ENCODE assay signal across 16 cellular contexts in the genomic region with DNA sequence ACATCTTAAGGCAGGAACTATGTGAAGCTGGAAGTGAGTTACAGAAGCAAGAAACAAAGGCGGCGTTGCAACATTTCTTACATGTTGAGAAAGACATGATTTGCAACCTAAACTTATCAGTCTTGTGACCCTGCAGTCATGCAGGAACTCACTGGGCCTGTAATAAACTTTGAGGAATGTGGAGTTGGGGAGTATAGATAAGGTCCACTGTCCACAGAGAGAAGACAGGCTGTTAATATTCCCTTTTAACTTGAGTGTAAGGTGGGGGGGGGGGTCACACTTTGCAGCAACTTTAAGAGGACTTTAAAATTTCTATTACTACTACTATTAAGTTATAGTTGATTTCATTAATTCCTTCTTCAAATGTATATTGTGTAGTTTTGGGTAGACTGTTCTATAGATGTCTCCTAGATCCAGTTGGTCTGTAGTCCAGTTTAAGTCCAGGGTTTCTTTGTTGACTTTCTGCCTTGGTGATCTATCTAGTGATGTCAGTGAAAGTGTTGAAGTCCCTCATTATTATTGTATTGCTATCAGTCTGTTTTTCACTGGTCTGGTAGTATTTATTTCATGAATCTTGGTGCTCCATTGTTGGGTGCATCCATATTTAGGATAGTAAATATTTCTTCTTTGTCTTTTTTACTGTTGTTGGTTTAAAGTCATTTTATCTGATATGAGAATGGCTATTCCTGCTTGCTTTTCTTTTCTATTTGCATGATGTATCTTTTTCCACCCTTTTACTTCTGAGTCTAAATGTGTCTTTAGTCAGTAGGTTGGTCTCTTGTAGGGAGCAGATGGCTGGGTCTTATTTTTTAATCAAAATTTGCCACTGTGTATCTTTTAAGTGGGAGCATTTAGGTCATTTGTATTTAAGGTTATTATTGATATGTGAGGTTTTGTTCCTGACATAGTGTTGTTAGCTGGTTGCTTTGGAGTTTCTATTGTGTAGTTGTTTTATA. TPM values are rescaled to one million over a fixed set of nuclear protein-coding genes. Genes with fewer than 3 reads are reported as not detected.
DNase-seq lines count a peak whose midpoint lies in the region; ATAC-seq and TF ChIP-seq lines count a peak whose summit lies in the region.
"Had no signal": no experiment of that assay in that cellular context is flagged by ENCODE, and none has a peak within 500 bp of the region (broad histone marks: within the 10 kb centered on the region; RNA-seq: fewer than 3 reads in every experiment).

No MANE protein-coding gene starts in this region.

- H4K8ac ChIP-seq in IMR-90 (ENCODE audit: low read depth in 2 of 2, low read length in 2 of 2) = no peak overlapping the region

- no peak for TF ChIP-seq RAD21 in IMR-90 (IDR thresholded peaks at IDR 0.05; ENCODE audit: low read length)

- H3K27ac Mint-ChIP-seq in naive thymus-derived CD8-positive, alpha-beta T cell = no peak overlapping the region

- peaks cover 12 to 31% (median 20%) of the 10 kb centered on the region in 5 donors for H3K27me3 Mint-ChIP-seq in naive thymus-derived CD8-positive, alpha-beta T cell

- H3K79me2 ChIP-seq in hepatocyte = no peaks in the 10 kb centered on the region

- no peak overlapping the region for H3K4me3 Mint-ChIP-seq in naive thymus-derived CD8-positive, alpha-beta T cell

- intact Hi-C loops in IMR-90 (cut with micrococcal nuclease) = no loop called here
- intact Hi-C loops in heart left ventricle (cut with DNase I) = no loop called here

- no TSS peak for BruUV-seq in IMR-90 (replicated peaks; lab: Mats Ljungman, UMichigan)

- H2BK120ac ChIP-seq in IMR-90 (ENCODE audit: low read depth, low read length) = no peak overlapping the region

- in situ Hi-C loops in IMR-90 (cut with MboI; ENCODE audit: low sequenced_read_pairs) = loop anchor here (25.0 kb wide), 1 partner anchor 249 kb away; no protein-coding TSS in a partner anchor

- POLR2A ChIA-PET in IMR-90 (lab: Charles Lee; ENCODE audit: unreplicated experiment) = no interaction called here
- POLR2A ChIA-PET in naive thymus-derived CD8-positive, alpha-beta T cell (lab: Charles Lee) = interaction anchor here (2.1 kb wide), 1 partner anchor 261 kb away, joined by 9 read pairs; no protein-coding TSS in a partner anchor

- no peak overlapping the region for H3K23ac ChIP-seq in IMR-90 (ENCODE audit: low read depth, low read length)

- H2AK5ac ChIP-seq in IMR-90 (ENCODE audit: low read depth, low read length) = no peak overlapping the region

- no peak overlapping the region for H4K91ac ChIP-seq in IMR-90 (ENCODE audit: insufficient read depth, low read depth, low read length)

- H3K9me3 ChIP-seq in IMR-90 (ENCODE audit: control insufficient read depth, insufficient read depth, low read length) (peaks cover 4% of the 10 kb centered on the region; the same call in 1 of the 2 replicates), hepatocyte (ENCODE audit: low read depth) (no peaks in the 10 kb centered on the region), heart left ventricle (peaks cover 0 to 6% (median 0%) of the 10 kb centered on the region in 12 donors)

- no peak overlapping the region for H3K27ac ChIP-seq in IMR-90 (ENCODE audit: insufficient read depth, low read length)
- H3K27ac ChIP-seq in hepatocyte = peak overlapping the region; percentile 92
- no peak overlapping the region for H3K27ac ChIP-seq in heart left ventricle

- peaks cover 4 to 8% (median 7%) of the 10 kb centered on the region in 4 donors for H3K4me1 Mint-ChIP-seq in naive thymus-derived CD8-positive, alpha-beta T cell

- H3K9me3 Mint-ChIP-seq in naive thymus-derived CD8-positive, alpha-beta T cell = peaks cover 0 to 11% (median 0%) of the 10 kb centered on the region in 9 donors

- WGBS in IMR-90 (ENCODE audit: extremely low coverage in 2 of 2, insufficient read length in 1 of 2), 2 experiments = no CpG with 5 or more reads among the region's 2 CpGs
- WGBS in hepatocyte (ENCODE audit: low lambda C conversion rate, missing lambda C conversion rate) = 34% methylated on average over 2 of the region's 2 CpGs
- WGBS in heart left ventricle, 4 donors = 66 to 74% (median 68%) methylated on average over 2 of the region's 2 CpGs

- H3K56ac ChIP-seq in IMR-90 (ENCODE audit: extremely low read depth, insufficient read depth, low read length) = no peak overlapping the region

- H3K4ac ChIP-seq in IMR-90 (ENCODE audit: low read depth, low read length) = no peak overlapping the region

- dilution Hi-C loops in IMR-90 (cut with HindIII; ENCODE audit: low sequenced_read_pairs, unreplicated experiment) = no loop called here

- H4K20me1 ChIP-seq in IMR-90 (ENCODE audit: insufficient read depth, low read length) (no peaks in the 10 kb centered on the region), hepatocyte (ENCODE audit: insufficient read depth, poor library complexity, severe bottlenecking) (no peaks in the 10 kb centered on the region)

- H2AK9ac ChIP-seq in IMR-90 (replicated peaks; ENCODE audit: low read depth, low read length, poor library complexity) = no peak overlapping the region

- H3K4me3 ChIP-seq in IMR-90 (ENCODE audit: insufficient read depth, low read depth, low read length) (no peak overlapping the region), hepatocyte (no peak overlapping the region), heart left ventricle (no peak overlapping the region)

- no peak overlapping the region for H2BK15ac ChIP-seq in IMR-90 (ENCODE audit: low read depth, low read length)

- no peak overlapping the region; the same call in 1 of the 2 replicates for H3K4me2 ChIP-seq in IMR-90 (ENCODE audit: low read depth, low read length)
- H3K4me2 ChIP-seq in hepatocyte = peak overlapping the region; percentile 22

- H3K14ac ChIP-seq in IMR-90 (replicated peaks; ENCODE audit: low read depth, low read length) = no peak overlapping the region

- H3K36me3 Mint-ChIP-seq in naive thymus-derived CD8-positive, alpha-beta T cell = peaks cover 0 to 6% (median 4%) of the 10 kb centered on the region in 3 donors

- no peak overlapping the region for H3K18ac ChIP-seq in IMR-90 (ENCODE audit: low read depth, low read length)

- H3K27me3 ChIP-seq in IMR-90 (ENCODE audit: control insufficient read depth, insufficient read depth, low read length) (peaks cover 25% of the 10 kb centered on the region), hepatocyte (peaks cover 2% of the 10 kb centered on the region), heart left ventricle (peaks cover 0 to 8% (median 0%) of the 10 kb centered on the region in 9 donors)

- H2AFZ ChIP-seq in IMR-90 (replicated peaks; ENCODE audit: low read length, poor library complexity) (no peak overlapping the region), hepatocyte (no peak overlapping the region)

- H3K4me1 ChIP-seq in IMR-90 (ENCODE audit: control insufficient read depth, insufficient read depth, low read length) = no peaks in the 10 kb centered on the region
- H3K4me1 ChIP-seq in hepatocyte (ENCODE audit: insufficient read depth) = peaks cover 9% of the 10 kb centered on the region
- H3K4me1 ChIP-seq in heart left ventricle = peaks cover 0 to 8% (median 0%) of the 10 kb centered on the region in 12 donors

- H3K36me3 ChIP-seq in IMR-90 (ENCODE audit: control insufficient read depth, insufficient read depth, low read length) (no peaks in the 10 kb centered on the region), hepatocyte (replicated peaks; ENCODE audit: insufficient read depth, low read depth) (no peaks in the 10 kb centered on the region), heart left ventricle (no peaks in the 10 kb centered on the region)

- ATAC-seq in IMR-90 (ENCODE audit: low read depth) (no peak), heart left ventricle (no peak)
- no peak for ATAC-seq in stimulated activated naive CD8-positive, alpha-beta T cell treated with anti-CD3 and anti-CD28 coated beads, Interleukin-15, Interleukin-2, amounts not matched to agents 100 U/mL and 50 U/mL, for 24 hours
- no peak for ATAC-seq in naive thymus-derived CD8-positive, alpha-beta T cell

- H2BK5ac ChIP-seq in IMR-90 (ENCODE audit: low read depth, low read length, poor library complexity, severe bottlenecking) = no peak overlapping the region

- H4K5ac ChIP-seq in IMR-90 (ENCODE audit: low read depth, low read length) = no peak overlapping the region

- CTCF ChIA-PET in IMR-90 (lab: Yijun Ruan, JAX) = interaction anchor here (0.8 to 2.6 kb wide), 2 partner anchors 27 to 251 kb away, joined by 4 to 25 read pairs; no protein-coding TSS in a partner anchor

- H3K9ac ChIP-seq in IMR-90 (ENCODE audit: low read depth, low read length) = no peak overlapping the region

- no peak overlapping the region for H2BK20ac ChIP-seq in IMR-90 (ENCODE audit: low read depth, low read length)

- no peaks in the 10 kb centered on the region for H3K79me1 ChIP-seq in IMR-90 (ENCODE audit: low read depth in 1 of 2, low read length in 2 of 2)

- H3K9me1 ChIP-seq in IMR-90 (ENCODE audit: insufficient read depth, low read length) = no peaks in the 10 kb centered on the region

- TF ChIP-seq CTCF in IMR-90 (conservative IDR thresholded peaks at IDR 0.05; ENCODE audit: low read depth, low read length) = no peak
- TF ChIP-seq CTCF in hepatocyte (IDR thresholded peaks at IDR 0.05; ENCODE audit: poor library complexity) = no peak
- TF ChIP-seq CTCF in heart left ventricle (IDR thresholded peaks at IDR 0.05) = no peak

- no peaks in the 10 kb centered on the region for H3K9me2 ChIP-seq in hepatocyte (replicated peaks; ENCODE audit: insufficient read depth)

- TF ChIP-seq POLR2A in IMR-90 (IDR thresholded peaks at IDR 0.05; ENCODE audit: low read depth, low read length) (no peak), heart left ventricle (IDR thresholded peaks at IDR 0.05) (no peak)

- DNase-seq in CD1c-positive myeloid dendritic cell (ENCODE audit: extremely low spot score) (peak; percentile 74), IMR-90 (peak; percentile 14), amniotic epithelial cell (ENCODE audit: low read depth) (peak; percentile 95), hepatocyte (ENCODE audit: low spot score) (peak; percentile 56), heart left ventricle (no peak), NK-92 (lab: John Stamatoyannopoulos, UW; ENCODE audit: unreplicated experiment) (no peak)
- DNase-seq in stimulated activated naive CD8-positive, alpha-beta T cell treated with anti-CD3 and anti-CD28 coated beads, Interleukin-15, Interleukin-2, amounts not matched to agents 100 U/mL and 50 U/mL, for 24 hours = no peak
- no peak for DNase-seq in naive thymus-derived CD8-positive, alpha-beta T cell
- DNase-seq: DMS153, H7, Karpas-422, NCI-H1436, NCI-H2029 treated with DMSO at 0.1 percent for 48 hours, NCI-H69, SHP77 treated with DMSO at 0.1 percent for 48 hours, SW 1271 had no signal

TF ChIP-seq in IMR-90, 13 proteins besides CTCF, POLR2A, EP300 and RAD21 (continues in another document):
- TF ChIP-seq CEBPB (IDR thresholded peaks at IDR 0.05; ENCODE audit: low read depth, low read length) = no peak

RNA-seq across cellular contexts. Expression of a gene that starts 15.6 kb away (rescaled TPM):
- total RNA-seq in IMR-90 (2012; rRNA removed) = 2.7 and 7.2 TPM in 2 replicates
- polyA plus RNA-seq in IMR-90 (2012; rRNA removed) = 7.9 and 12.2 TPM in 2 replicates
- polyA plus RNA-seq in IMR-90 (2012; cell fraction: cytosol; rRNA removed) = 1.0 and 1.5 TPM in 2 replicates
- 0.23 and 2.2 TPM in 2 replicates for polyA plus RNA-seq in IMR-90 (2012; cell fraction: nucleus; rRNA removed; ENCODE audit: low replicate concordance)
- total RNA-seq in hepatocyte = 10.5 and 14.1 TPM in 2 replicates
- polyA plus RNA-seq in hepatocyte = 2.6 and 4.4 TPM in 2 replicates
- total RNA-seq in naive thymus-derived CD8-positive, alpha-beta T cell = 10 to 100 TPM; 25.6 to 28.4 TPM
- 1 to 10 TPM; 1.9 to 3.9 (median 3.2) TPM for polyA plus RNA-seq in naive thymus-derived CD8-positive, alpha-beta T cell
- 10 to 100 TPM in 7 of 9 donors, 1 to 10 TPM in 2; 7.8 to 29.4 (median 23.3) TPM for total RNA-seq in heart left ventricle
- polyA plus RNA-seq in heart left ventricle = 10 to 100 TPM in 1 of 2 donors, 1 to 10 TPM in 1; 9.6 to 10.5 TPM

Comparison
In these comparisons a context has a peak if more than half of its experiments do, and no peak if none do; other contexts are left out.
1. DNase-seq: peak in CD1c-positive myeloid dendritic cell (single experiment), IMR-90 (single experiment), amniotic epithelial cell (single experiment) and hepatocyte (single experiment); none in stimulated activated naive CD8-positive, alpha-beta T cell treated with anti-CD3 and anti-CD28 coated beads, Interleukin-15, Interleukin-2, amounts not matched to agents 100 U/mL and 50 U/mL, for 24 hours (single experiment), naive thymus-derived CD8-positive, alpha-beta T cell (0 of 10), heart left ventricle (0 of 5) and NK-92 (single experiment).